ENCODE assay signal across 23 cellular contexts in genomic region chr15:28006116-28006911, GRCh38.
DNase-seq lines count a peak whose midpoint lies in the region; ATAC-seq, FAIRE-seq and TF ChIP-seq lines count a peak whose summit lies in the region.
"Had no signal": no experiment of that assay in that cellular context is flagged by ENCODE, and none has a peak within 500 bp of the region (broad histone marks: within the 10 kb centered on the region; RNA-seq: fewer than 3 reads in every experiment).

No MANE protein-coding gene starts in this region.

- peaks cover 3% of the 10 kb centered on the region for H3K4me1 Mint-ChIP-seq in astrocyte (ENCODE audit: low read depth, unreplicated experiment)
- H3K4me1 Mint-ChIP-seq: CD4-positive, alpha-beta memory T cell had no signal

- no peak overlapping the region for H3K27ac ChIP-seq in astrocyte (ENCODE audit: low read depth, low read length)
- H3K27ac ChIP-seq in coronary artery: no peak overlapping the region
- no peak overlapping the region for H3K27ac ChIP-seq in upper lobe of right lung
- H3K27ac ChIP-seq: BLaER1 treated with 17β-estradiol and CSF1 and Interleukin-3, amounts not matched to agents 10 nM and 100 nM; PC-9 had no signal

- H3K36me3 Mint-ChIP-seq in astrocyte (ENCODE audit: low read depth, unreplicated experiment): peaks cover 2% of the 10 kb centered on the region
- H3K36me3 Mint-ChIP-seq: CD4-positive, alpha-beta memory T cell had no signal

- no peak for TF ChIP-seq CTCF in astrocyte (IDR thresholded peaks at IDR 0.05; ENCODE audit: insufficient read depth, low read depth, low read length)
- no peak for TF ChIP-seq CTCF in coronary artery (IDR thresholded peaks at IDR 0.05)
- TF ChIP-seq CTCF in omental fat pad (IDR thresholded peaks at IDR 0.05): no peak
- no peak for TF ChIP-seq CTCF in upper lobe of right lung (IDR thresholded peaks at IDR 0.05)

- FAIRE-seq in astrocyte (lab: Jason Lieb, UNC): no peak
- peak; percentile 13 for FAIRE-seq in urothelium cell line (lab: Jason Lieb, UNC)
- FAIRE-seq: GM12878 had no signal

- no peak overlapping the region for H3K4me3 Mint-ChIP-seq in astrocyte (ENCODE audit: unreplicated experiment)
- H3K4me3 Mint-ChIP-seq: CD4-positive, alpha-beta memory T cell had no signal

- H3K9ac ChIP-seq in astrocyte (ENCODE audit: low read length): no peak overlapping the region
- H3K9ac ChIP-seq: BLaER1 treated with 17β-estradiol and CSF1 and Interleukin-3, amounts not matched to agents 10 nM and 100 nM had no signal

- H3K79me2 ChIP-seq in astrocyte (ENCODE audit: insufficient read depth, low read length): no peaks in the 10 kb centered on the region

- no peak overlapping the region for H3K4me3 ChIP-seq in astrocyte (ENCODE audit: insufficient read depth, low read depth, low read length)
- H3K4me3 ChIP-seq in coronary artery: no peak overlapping the region
- H3K4me3 ChIP-seq in upper lobe of right lung: no peak overlapping the region
- H3K4me3 ChIP-seq: BLaER1 treated with 17β-estradiol and CSF1 and Interleukin-3, amounts not matched to agents 10 nM and 100 nM; GM12878; PC-9 had no signal

- peaks cover 3% of the 10 kb centered on the region for H3K9me3 Mint-ChIP-seq in astrocyte (ENCODE audit: unreplicated experiment)

- H3K36me3 ChIP-seq in astrocyte (ENCODE audit: insufficient read depth, low read length): no peaks in the 10 kb centered on the region
- no peaks in the 10 kb centered on the region for H3K36me3 ChIP-seq in upper lobe of right lung
- H3K36me3 ChIP-seq: BLaER1 treated with 17β-estradiol and CSF1 and Interleukin-3, amounts not matched to agents 10 nM and 100 nM had no signal

- no peaks in the 10 kb centered on the region for H3K4me1 ChIP-seq in astrocyte (ENCODE audit: insufficient read depth, low read length)
- no peaks in the 10 kb centered on the region for H3K4me1 ChIP-seq in upper lobe of right lung
- H3K4me1 ChIP-seq: Caco-2 had no signal

- no peaks in the 10 kb centered on the region for H3K27me3 ChIP-seq in astrocyte (ENCODE audit: insufficient read depth, low read length)
- no peaks in the 10 kb centered on the region for H3K27me3 ChIP-seq in upper lobe of right lung
- H3K27me3 ChIP-seq: BLaER1 treated with 17β-estradiol and CSF1 and Interleukin-3, amounts not matched to agents 10 nM and 100 nM had no signal

- ATAC-seq in omental fat pad (ENCODE audit: low FRiP score) (peak; percentile 41), upper lobe of right lung (no peak)
- ATAC-seq: GM12878 had no signal

- no peaks in the 10 kb centered on the region for H4K20me1 ChIP-seq in astrocyte (ENCODE audit: insufficient read depth, low read length)
- H4K20me1 ChIP-seq: BLaER1 treated with 17β-estradiol and CSF1 and Interleukin-3, amounts not matched to agents 10 nM and 100 nM had no signal

- no peaks in the 10 kb centered on the region for H3K9me3 ChIP-seq in astrocyte (ENCODE audit: insufficient read depth, low read depth, low read length)
- no peaks in the 10 kb centered on the region for H3K9me3 ChIP-seq in upper lobe of right lung
- H3K9me3 ChIP-seq: Caco-2 had no signal

- DNase-seq in astrocyte (ENCODE audit: low read depth): peak; percentile 36
- peak; percentile 46 for DNase-seq in coronary artery (ENCODE audit: low spot score)
- DNase-seq in omental fat pad (ENCODE audit: low spot score): no peak
- no peak for DNase-seq in urothelium cell line (ENCODE audit: low spot score)
- DNase-seq in upper lobe of right lung: no peak
- DNase-seq in 8988T: no peak
- no peak for DNase-seq in NCI-H2171 treated with DMSO at 0.1 percent for 48 hours (lab: John Stamatoyannopoulos, UW)
- DNase-seq: Caco-2; CD4-positive, alpha-beta memory T cell; DMS 273 treated with DMSO at 0.1 percent for 48 hours; DND-41; H7; Karpas-422; NCI-H1417 treated with DMSO at 0.1 percent for 48 hours; NCI-H2029; NCI-H226; NCI-H510A treated with DMSO at 0.1 percent for 48 hours; NCI-H748 treated with DMSO at 0.1 percent for 48 hours; PC-9; RPMI8226; SHP77 had no signal

- no peak overlapping the region for H2AFZ ChIP-seq in astrocyte (ENCODE audit: low read depth, low read length)
- H2AFZ ChIP-seq: PC-9 had no signal

- intact Hi-C loops in upper lobe of right lung (cut with DNase I): no loop called here

- no peak overlapping the region for H3K4me2 ChIP-seq in astrocyte (ENCODE audit: low read length)
- H3K4me2 ChIP-seq: BLaER1 treated with 17β-estradiol and CSF1 and Interleukin-3, amounts not matched to agents 10 nM and 100 nM; PC-9 had no signal

- no peak overlapping the region for H3K27ac Mint-ChIP-seq in astrocyte (ENCODE audit: unreplicated experiment)
- H3K27ac Mint-ChIP-seq: CD4-positive, alpha-beta memory T cell had no signal

- H3K27me3 Mint-ChIP-seq in astrocyte (ENCODE audit: low read depth, unreplicated experiment): peaks cover 7% of the 10 kb centered on the region

Comparison
In these comparisons a context has a peak if more than half of its experiments do, and no peak if none do; other contexts are left out.
1. DNase-seq: peak in astrocyte (single experiment) and coronary artery (single experiment); none in omental fat pad (single experiment), urothelium cell line (single experiment), upper lobe of right lung (single experiment), 8988T (single experiment) and NCI-H2171 treated with DMSO at 0.1 percent for 48 hours (single experiment).